ENCODE assay signal across 13 cellular contexts in the genomic region with DNA sequence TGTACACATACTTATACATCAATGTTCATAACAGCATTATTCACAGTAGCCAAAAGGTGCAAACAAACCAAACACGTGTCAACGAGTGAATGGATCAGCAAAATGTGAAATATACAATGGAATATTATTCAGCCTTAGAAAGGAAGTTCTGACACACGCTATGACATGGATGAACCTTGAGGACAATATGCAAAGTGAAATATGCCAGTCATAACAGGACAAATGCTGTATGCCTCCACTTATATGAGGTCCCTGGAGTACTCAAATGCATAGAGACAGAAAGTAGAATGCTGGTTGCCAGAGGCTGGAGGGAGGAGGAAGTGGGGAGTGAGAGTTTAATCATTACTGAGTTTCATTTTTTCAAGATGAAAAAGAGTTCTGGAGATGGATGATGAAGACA. TPM values are rescaled to one million over a fixed set of nuclear protein-coding genes. Genes with fewer than 3 reads are reported as not detected.
DNase-seq lines count a peak whose midpoint lies in the region; ATAC-seq and TF ChIP-seq lines count a peak whose summit lies in the region.
"Had no signal": no experiment of that assay in that cellular context is flagged by ENCODE, and none has a peak within 500 bp of the region (broad histone marks: within the 10 kb centered on the region; RNA-seq: fewer than 3 reads in every experiment).

No MANE protein-coding gene starts in this region.

- H2BK120ac ChIP-seq in trophoblast cell (ENCODE audit: insufficient read depth, low read length, poor library complexity) = no peak overlapping the region

- no peak overlapping the region for H2BK5ac ChIP-seq in trophoblast cell (ENCODE audit: low read depth, low read length, poor library complexity)

- peaks cover 23 to 24% of the 10 kb centered on the region in 2 donors for H3K4me1 Mint-ChIP-seq in effector memory CD8-positive, alpha-beta T cell (ENCODE audit: low read depth in 2 of 2)
- H3K4me1 Mint-ChIP-seq in MCF 10A (ENCODE audit: insufficient read depth, unreplicated experiment) = peaks cover 11% of the 10 kb centered on the region

- peaks cover 0 to under 1% of the 10 kb centered on the region in 2 donors for H3K27me3 Mint-ChIP-seq in effector memory CD8-positive, alpha-beta T cell
- no peaks in the 10 kb centered on the region for H3K27me3 Mint-ChIP-seq in MCF 10A (ENCODE audit: insufficient read depth, unreplicated experiment)

- H3K27ac ChIP-seq in A673 (ENCODE audit: low read depth, low read length, poor library complexity, severe bottlenecking) (no peak overlapping the region), trophoblast cell (ENCODE audit: low read depth, low read length) (no peak overlapping the region)
- H3K27ac ChIP-seq: epithelial cell of prostate had no signal

- no peaks in the 10 kb centered on the region for H3K79me2 ChIP-seq in trophoblast cell (ENCODE audit: control insufficient read depth, insufficient read depth, low read length, poor library complexity)

- H3K4me1 ChIP-seq in A673 (ENCODE audit: insufficient read depth, low read length, poor library complexity, severe bottlenecking) (no peaks in the 10 kb centered on the region), trophoblast cell (ENCODE audit: control insufficient read depth in 1 of 2, insufficient read depth in 2 of 2, low read length in 2 of 2) (no peaks in the 10 kb centered on the region)

- ATAC-seq in GM18873 (IDR thresholded peaks at IDR 0.05; ENCODE audit: low FRiP score, unreplicated experiment) (peak; percentile 96), GM21576 (IDR thresholded peaks at IDR 0.05; ENCODE audit: unreplicated experiment) (peak; percentile 87), HG03432 (IDR thresholded peaks at IDR 0.05; ENCODE audit: unreplicated experiment) (peak; percentile 93)
- ATAC-seq in effector memory CD8-positive, alpha-beta T cell (replicated peaks) = no peak
- ATAC-seq: left ventricle myocardium superior, Right ventricle myocardium inferior had no signal

- no peak overlapping the region for H3K4me2 ChIP-seq in trophoblast cell (ENCODE audit: low read length)

- H4K91ac ChIP-seq in trophoblast cell (ENCODE audit: low read depth, low read length) = no peak overlapping the region

- H4K12ac ChIP-seq in trophoblast cell (ENCODE audit: low read depth, low read length) = no peak overlapping the region

- CTCF ChIA-PET in A673 (lab: Charles Lee) = no interaction called here
- CTCF ChIA-PET in MCF 10A (lab: Yijun Ruan, JAX) = interaction anchor here (2.2 kb wide), 2 partner anchors 11 to 68 kb away, joined by 6 to 8 read pairs; no protein-coding TSS in a partner anchor

- H4K8ac ChIP-seq in trophoblast cell (ENCODE audit: low read depth, low read length) = no peak overlapping the region

- intact Hi-C loops in A673 (cut with micrococcal nuclease; ENCODE audit: unreplicated experiment) (no loop called here), MCF 10A (cut with micrococcal nuclease) (no loop called here)

- H2AK5ac ChIP-seq in trophoblast cell (ENCODE audit: low read length) = no peak overlapping the region

- H3K27me3 ChIP-seq in A673 (replicated peaks; ENCODE audit: insufficient read depth, low read depth, low read length, poor library complexity) = peaks cover 4% of the 10 kb centered on the region
- H3K27me3 ChIP-seq in trophoblast cell (ENCODE audit: insufficient read depth, low read length) = no peaks in the 10 kb centered on the region

- BruUV-seq in A673 (replicated peaks; lab: Mats Ljungman, UMichigan) (no TSS peak), MCF 10A (replicated peaks; lab: Mats Ljungman, UMichigan) (no TSS peak)

- no peak overlapping the region for H3K9ac ChIP-seq in trophoblast cell (ENCODE audit: low read length)

- no peak overlapping the region for H3K14ac ChIP-seq in trophoblast cell (ENCODE audit: low read length)

- peaks cover 7% of the 10 kb centered on the region for H3K36me3 Mint-ChIP-seq in effector memory CD8-positive, alpha-beta T cell (ENCODE audit: insufficient read depth)
- no peaks in the 10 kb centered on the region for H3K36me3 Mint-ChIP-seq in MCF 10A (ENCODE audit: insufficient read depth, unreplicated experiment)

- H3K23ac ChIP-seq in trophoblast cell (ENCODE audit: low read length) = no peak overlapping the region

- H3K4ac ChIP-seq in trophoblast cell (ENCODE audit: low read depth, low read length) = no peak overlapping the region

- H3K9me3 Mint-ChIP-seq in effector memory CD8-positive, alpha-beta T cell = no peaks in the 10 kb centered on the region
- H3K9me3 Mint-ChIP-seq in MCF 10A (ENCODE audit: unreplicated experiment) = no peaks in the 10 kb centered on the region

- no peak overlapping the region for H2BK12ac ChIP-seq in trophoblast cell (ENCODE audit: low read length)

- DNase-seq in effector memory CD8-positive, alpha-beta T cell = no peak
- no peak for DNase-seq in A673 (ENCODE audit: low spot score)
- DNase-seq in NCI-H82 (lab: John Stamatoyannopoulos, UW) = no peak
- DNase-seq in trophoblast cell = no peak
- no peak for DNase-seq in MCF 10A (ENCODE audit: unreplicated experiment)
- DNase-seq: activated effector memory CD4-positive, alpha-beta T cell treated with Interleukin-2 at 50 U/mL for 16 hours; GDM1; left ventricle myocardium superior had no signal

- H3K18ac ChIP-seq in trophoblast cell (ENCODE audit: low read length) = no peak overlapping the region

- no CpG with 5 or more reads among the region's 3 CpGs for WGBS in trophoblast cell (ENCODE audit: extremely low coverage, insufficient coverage, insufficient read length)

- peak overlapping the region; percentile 5 to 86 for H3K27ac Mint-ChIP-seq in effector memory CD8-positive, alpha-beta T cell
- no peak overlapping the region for H3K27ac Mint-ChIP-seq in MCF 10A (ENCODE audit: low read depth, unreplicated experiment)

- no peaks in the 10 kb centered on the region for H3K36me3 ChIP-seq in A673 (ENCODE audit: insufficient read depth, low read length, poor library complexity, severe bottlenecking)
- H3K36me3 ChIP-seq in trophoblast cell (ENCODE audit: control insufficient read depth in 1 of 2, insufficient read depth in 2 of 2, low read length in 2 of 2) = no peaks in the 10 kb centered on the region

- POLR2A ChIA-PET in A673 (lab: Charles Lee; ENCODE audit: low non-redundant PET) = no interaction called here
- POLR2A ChIA-PET in MCF 10A (lab: Yijun Ruan, JAX) = no interaction called here

- peak overlapping the region in 1 of 2 donors; percentile 30 for H3K4me3 Mint-ChIP-seq in effector memory CD8-positive, alpha-beta T cell
- no peak overlapping the region for H3K4me3 Mint-ChIP-seq in MCF 10A (ENCODE audit: unreplicated experiment)

- no peak for TF ChIP-seq CTCF in A673 (conservative IDR thresholded peaks at IDR 0.05; ENCODE audit: low read depth, low read length)
- TF ChIP-seq CTCF in MCF 10A (IDR thresholded peaks at IDR 0.05; ENCODE audit: unreplicated experiment) = no peak

- H2AFZ ChIP-seq in trophoblast cell (ENCODE audit: insufficient read depth, low read length, poor library complexity) = no peak overlapping the region

- H3K4me3 ChIP-seq in A673 (ENCODE audit: low read depth, low read length, poor library complexity, severe bottlenecking) (no peak overlapping the region), trophoblast cell (ENCODE audit: low read depth, low read length) (no peak overlapping the region)

- H3K9me3 ChIP-seq in A673 (ENCODE audit: low read depth, low read length, poor library complexity, severe bottlenecking) = peaks cover 3% of the 10 kb centered on the region
- peaks cover 3% of the 10 kb centered on the region for H3K9me3 ChIP-seq in trophoblast cell (ENCODE audit: insufficient read depth, low read depth, low read length)

- H3K79me1 ChIP-seq in trophoblast cell (ENCODE audit: low read length) = no peaks in the 10 kb centered on the region

RNA-seq across cellular contexts. Expression of gene IGF2R, which starts 37.8 kb away (rescaled TPM):
- 64.7 and 67.4 TPM in 2 replicates for total RNA-seq in A673 (2021)
- polyA plus RNA-seq in trophoblast cell (2013) = 42.7 and 44.7 TPM in 2 replicates
- 160 and 234 TPM in 2 replicates for total RNA-seq in MCF 10A (2022)

RNA-seq across cellular contexts. Expression of gene MAS1, which starts 40.3 kb away (rescaled TPM):
- total RNA-seq in A673 (2021) (not detected in 2 replicates), MCF 10A (2022) (not detected in 2 replicates)
- polyA plus RNA-seq in trophoblast cell (2013) = not detected in 2 replicates
- total RNA-seq: left ventricle myocardium superior, Right ventricle myocardium inferior had no signal
